ENCODE assay signal across 30 cellular contexts in genomic region chr7:48301201-48301600, GRCh38.
"Had no signal": no experiment of that assay in that cellular context is flagged by ENCODE, and none has a peak within 500 bp of the region (broad histone marks: within the 10 kb centered on the region; RNA-seq: fewer than 3 reads in every experiment).

No MANE protein-coding gene starts in this region.

- H3K27me3 ChIP-seq: suprapubic skin, transverse colon, upper lobe of right lung, uterus had no signal

- H3K4me3 ChIP-seq: dorsolateral prefrontal cortex, heart right ventricle, mucosa of descending colon, smooth muscle cell, suprapubic skin, transverse colon, upper lobe of right lung, uterus had no signal

- H3K79me2 ChIP-seq: parathyroid adenoma had no signal

- H3K9me3 Mint-ChIP-seq: naive B cell; nephron; stimulated activated naive CD8-positive, alpha-beta T cell treated with anti-CD3 and anti-CD28 coated beads, Interleukin-15, amount 100 ng/mL, for 72 hours had no signal

- DNase-seq: dorsolateral prefrontal cortex; effector CD4-positive, alpha-beta T cell; foreskin melanocyte; glutamatergic neuron; heart right ventricle; hippocampal formation; left cardiac atrium; left ventricle myocardium superior; mesenchymal stem cell; mucosa of descending colon; naive B cell; occipital lobe; stimulated activated CD4-positive, alpha-beta T cell treated with anti-CD3 and anti-CD28 coated beads, Interleukin-12 subunit alpha, Interleukin-12 subunit beta, amount 100 ng/mL, for 4 hours; stimulated activated CD4-positive, alpha-beta T cell treated with anti-CD3 and anti-CD28 coated beads, Interleukin-1b, Interleukin-23, amount 100 ng/mL, for 48 hours; stimulated activated CD4-positive, alpha-beta T cell treated with anti-CD3 and anti-CD28 coated beads, Interleukin-4, amount 100 ng/mL, for 1 hour; stimulated activated CD8-positive, alpha-beta memory T cell treated with anti-CD3 and anti-CD28 coated beads, Interleukin-4, amount 100 ng/mL, for 48 hours; stimulated activated naive CD4-positive, alpha-beta T cell; stimulated activated naive CD8-positive, alpha-beta T cell treated with anti-CD3 and anti-CD28 coated beads, Interleukin-15, amount 100 ng/mL, for 72 hours; transverse colon; upper lobe of right lung; uterus had no signal

- FAIRE-seq: colon, islet of Langerhans had no signal

- H3K4me3 Mint-ChIP-seq: mesothelial cell of epicardium; naive B cell; nephron; stimulated activated naive CD8-positive, alpha-beta T cell treated with anti-CD3 and anti-CD28 coated beads, Interleukin-15, amount 100 ng/mL, for 72 hours had no signal

- H3K27ac Mint-ChIP-seq: mesothelial cell of epicardium, naive B cell, progenitor cell of endocrine pancreas had no signal

- H3K36me3 Mint-ChIP-seq: mesothelial cell of epicardium, naive B cell had no signal

- H3K9ac ChIP-seq: parathyroid adenoma had no signal

- H2AFZ ChIP-seq: parathyroid adenoma had no signal

- H3K36me3 ChIP-seq: heart right ventricle, suprapubic skin, transverse colon, upper lobe of right lung, uterus had no signal

- H3K9me3 ChIP-seq: mucosa of descending colon, suprapubic skin, transverse colon, upper lobe of right lung, uterus had no signal

- ATAC-seq: heart right ventricle; left cardiac atrium; left ventricle myocardium superior; mucosa of descending colon; sciatic nerve; stimulated activated naive CD8-positive, alpha-beta T cell treated with anti-CD3 and anti-CD28 coated beads, Interleukin-15, amount 100 ng/mL, for 72 hours; upper lobe of right lung had no signal

- H3K4me1 ChIP-seq: heart right ventricle, parathyroid adenoma, suprapubic skin, transverse colon, upper lobe of right lung, uterus had no signal

- H3K27me3 Mint-ChIP-seq: progenitor cell of endocrine pancreas; stimulated activated naive CD8-positive, alpha-beta T cell treated with anti-CD3 and anti-CD28 coated beads, Interleukin-15, amount 100 ng/mL, for 72 hours had no signal

- H3K27ac ChIP-seq: dorsolateral prefrontal cortex, heart right ventricle, parathyroid adenoma, suprapubic skin, transverse colon, upper lobe of right lung, uterus had no signal

- H3K4me1 Mint-ChIP-seq: naive B cell; stimulated activated naive CD8-positive, alpha-beta T cell treated with anti-CD3 and anti-CD28 coated beads, Interleukin-15, amount 100 ng/mL, for 72 hours had no signal

- H3K4me2 ChIP-seq: smooth muscle cell had no signal
